ENCODE assay signal across 22 cellular contexts in genomic region chrX:7225338-7225737, GRCh38.
DNase-seq lines count a peak whose midpoint lies in the region; ATAC-seq, FAIRE-seq and TF ChIP-seq lines count a peak whose summit lies in the region.
"Had no signal": no experiment of that assay in that cellular context is flagged by ENCODE, and none has a peak within 500 bp of the region (broad histone marks: within the 10 kb centered on the region; RNA-seq: fewer than 3 reads in every experiment).

No MANE protein-coding gene starts in this region.

- no peaks in the 10 kb centered on the region for H3K9me3 ChIP-seq in DND-41 (ENCODE audit: insufficient read depth, low read length, severe bottlenecking)

- H3K4me3 Mint-ChIP-seq in activated T-cell treated with anti-CD3 and anti-CD28 coated beads, Interleukin-2, amount 50 U/mL, for 72 hours, result no peak overlapping the region
- H3K4me3 Mint-ChIP-seq: CD14-positive monocyte, GM23338, T-cell had no signal

- peak overlapping the region; percentile 23 for H3K27ac ChIP-seq in DND-41 (ENCODE audit: low read length)
- H3K27ac ChIP-seq: 22Rv1, SK-N-MC had no signal

- no peak overlapping the region for H3K4me3 ChIP-seq in DND-41 (ENCODE audit: low read depth in 1 of 2, low read length in 2 of 2)
- H3K4me3 ChIP-seq: GM12878, GM23338, SK-N-MC had no signal

- TF ChIP-seq CTCF in DND-41 (IDR thresholded peaks at IDR 0.05; ENCODE audit: borderline replicate concordance, extremely low read depth, low read length, poor library complexity, severe bottlenecking), result no peak

- no peaks in the 10 kb centered on the region for H3K9me3 Mint-ChIP-seq in activated T-cell treated with anti-CD3 and anti-CD28 coated beads, Interleukin-2, amount 50 U/mL, for 72 hours
- H3K9me3 Mint-ChIP-seq: GM23338 had no signal

- no peaks in the 10 kb centered on the region for H3K36me3 Mint-ChIP-seq in activated T-cell treated with anti-CD3 and anti-CD28 coated beads, Interleukin-2, amount 50 U/mL, for 72 hours (ENCODE audit: insufficient read depth in 2 of 2)

- no peak for FAIRE-seq in GM12891 (lab: Jason Lieb, UNC)
- FAIRE-seq: GM12878, GM19239 had no signal

- H2AFZ ChIP-seq in DND-41 (ENCODE audit: low read depth, low read length), result no peak overlapping the region
- H2AFZ ChIP-seq: GM23338 had no signal

- H3K79me2 ChIP-seq in DND-41 (ENCODE audit: insufficient read depth, low read length), result no peaks in the 10 kb centered on the region

- H3K27ac Mint-ChIP-seq in activated T-cell treated with anti-CD3 and anti-CD28 coated beads, Interleukin-2, amount 50 U/mL, for 72 hours, result no peak overlapping the region
- H3K27ac Mint-ChIP-seq: CD14-positive monocyte, GM23338, T-cell had no signal

- ATAC-seq in DND-41 (ENCODE audit: insufficient read depth, low read depth), result peak; percentile 75
- ATAC-seq in activated T-cell treated with anti-CD3 and anti-CD28 coated beads, Interleukin-2, amount 50 U/mL, for 72 hours (replicated peaks in 1 of 2), result no peak
- ATAC-seq: GM12878, GM23338, HCT116, T-cell had no signal

- no peaks in the 10 kb centered on the region for H3K27me3 Mint-ChIP-seq in activated T-cell treated with anti-CD3 and anti-CD28 coated beads, Interleukin-2, amount 50 U/mL, for 72 hours (ENCODE audit: low read depth)
- H3K27me3 Mint-ChIP-seq: T-cell had no signal

- H3K27me3 ChIP-seq in DND-41 (ENCODE audit: insufficient read depth, low read length, poor library complexity), result no peaks in the 10 kb centered on the region

- no peak overlapping the region for H3K4me2 ChIP-seq in DND-41 (ENCODE audit: insufficient read depth, low read length)
- H3K4me2 ChIP-seq: GM23338 had no signal

- H3K4me1 Mint-ChIP-seq in activated T-cell treated with anti-CD3 and anti-CD28 coated beads, Interleukin-2, amount 50 U/mL, for 72 hours (ENCODE audit: low read depth), result no peaks in the 10 kb centered on the region
- H3K4me1 Mint-ChIP-seq: CD14-positive monocyte, GM23338, T-cell had no signal

- no peak overlapping the region for H3K9ac ChIP-seq in DND-41 (ENCODE audit: low read depth, low read length)

- peaks cover 19% of the 10 kb centered on the region for H3K4me1 ChIP-seq in DND-41 (ENCODE audit: insufficient read depth, low read length)

- 0 out of 2 replicates have a peak, but pooled peaks cover 4% of the 10 kb centered on the region for H3K36me3 ChIP-seq in DND-41 (ENCODE audit: insufficient read depth, low read length)

- no peak for TF ChIP-seq POLR2A in GM12891 (IDR thresholded peaks at IDR 0.05; ENCODE audit: low read depth, low read length)

- no peaks in the 10 kb centered on the region for H4K20me1 ChIP-seq in DND-41 (ENCODE audit: insufficient read depth, low read length)

- peak; percentile 32 for DNase-seq in DMS 273 (lab: John Stamatoyannopoulos, UW; ENCODE audit: unreplicated experiment)
- DNase-seq in DMS 273 treated with DMSO at 0.1 percent for 48 hours (lab: John Stamatoyannopoulos, UW), result no peak
- no peak for DNase-seq in DND-41
- DNase-seq in NCI-H2081 treated with DMSO at 0.1 percent for 48 hours (lab: John Stamatoyannopoulos, UW), result peak; percentile 72
- peak; percentile 55 for DNase-seq in SHP77 treated with DMSO at 0.1 percent for 48 hours (lab: John Stamatoyannopoulos, UW)
- DNase-seq in activated naive CD4-positive, alpha-beta T cell treated with anti-CD3 and anti-CD28 coated beads, Interleukin-2, amount 50 U/mL, for 16 hours, result no peak
- no peak for DNase-seq in GM12891 (ENCODE audit: insufficient read length, low spot score)
- DNase-seq in activated T-cell treated with anti-CD3 and anti-CD28 coated beads, Interleukin-2, amount 50 U/mL, for 72 hours, result no peak
- DNase-seq: EL, NCI-H1092 treated with DMSO at 0.1 percent for 48 hours, NCI-H146, NCI-H2107, NCI-H2227 treated with DMSO at 0.1 percent for 48 hours, NCI-H524 treated with DMSO at 0.1 percent for 48 hours, T-cell had no signal

TF ChIP-seq in GM12891, 5 proteins besides CTCF, POLR2A, EP300 and RAD21:
- no peak for TF ChIP-seq PAX5 (IDR thresholded peaks at IDR 0.05; ENCODE audit: insufficient read depth, low read length, severe bottlenecking)
- no peak for TF ChIP-seq TAF1 (IDR thresholded peaks at IDR 0.05; ENCODE audit: low read depth, low read length)
- TF ChIP-seq SPI1 (IDR thresholded peaks at IDR 0.05; ENCODE audit: low read depth, low read length), result no peak
- no peak for TF ChIP-seq POLR2AphosphoS5 (IDR thresholded peaks at IDR 0.05; ENCODE audit: low read depth, low read length)
- TF ChIP-seq POU2F2 (IDR thresholded peaks at IDR 0.05; ENCODE audit: low read depth, low read length), result no peak
TF ChIP-seq in GM12891: peak in this region for 0.

Comparison
In these comparisons a context has a peak if more than half of its experiments do, and no peak if none do; other contexts are left out.
1. DNase-seq: peak in DMS 273 (single experiment), NCI-H2081 treated with DMSO at 0.1 percent for 48 hours (single experiment) and SHP77 treated with DMSO at 0.1 percent for 48 hours (single experiment); none in DMS 273 treated with DMSO at 0.1 percent for 48 hours (single experiment), DND-41 (single experiment), activated naive CD4-positive, alpha-beta T cell treated with anti-CD3 and anti-CD28 coated beads, Interleukin-2, amount 50 U/mL, for 16 hours (single experiment), GM12891 (single experiment) and activated T-cell treated with anti-CD3 and anti-CD28 coated beads, Interleukin-2, amount 50 U/mL, for 72 hours (0 of 2).